Comparison of ENCODE assay signal across 1 cellular context in genomic region chr11:12764187-12764914, GRCh38.
A peak's percentile ranks its signal among the peaks of the same experiment; 100 is the strongest.
TF ChIP-seq lines count a peak whose summit lies in the region.

No MANE protein-coding gene starts in this region.

TF ChIP-seq in K562, 482 proteins besides CTCF, POLR2A, EP300 and RAD21 (continued from another document and continues in another):
- TF ChIP-seq ATF3 (IDR thresholded peaks at IDR 0.05): no peak
- no peak for TF ChIP-seq ATF3 (CRISPR knock-in tag; conservative IDR thresholded peaks at IDR 0.05)
- TF ChIP-seq DPF2 (IDR thresholded peaks at IDR 0.05): peak; percentile 58; the same call in 1 of the 2 replicates
- TF ChIP-seq CBFA2T3 (IDR thresholded peaks at IDR 0.05): peak; percentile 89
- no peak for TF ChIP-seq KLF6 (CRISPR knock-in tag; IDR thresholded peaks at IDR 0.05; ENCODE audit: borderline replicate concordance)
- TF ChIP-seq ZNF174 (CRISPR knock-in tag; IDR thresholded peaks at IDR 0.05): no peak
- no peak for TF ChIP-seq ASH1L (IDR thresholded peaks at IDR 0.05; ENCODE audit: borderline replicate concordance, low read depth, partially characterized antibody)
- no peak for TF ChIP-seq PTTG1 (tag; IDR thresholded peaks at IDR 0.05; ENCODE audit: low read depth)
- TF ChIP-seq SP1 (CRISPR knock-in tag; IDR thresholded peaks at IDR 0.05): no peak
- TF ChIP-seq ZNF408 (CRISPR knock-in tag; IDR thresholded peaks at IDR 0.05; ENCODE audit: low read depth): no peak
- no peak for TF ChIP-seq ZNF511 (CRISPR knock-in tag; IDR thresholded peaks at IDR 0.05)
- TF ChIP-seq ETV5 (CRISPR knock-in tag; IDR thresholded peaks at IDR 0.05; ENCODE audit: low read depth): no peak
- no peak for TF ChIP-seq ZNF583 (CRISPR knock-in tag; IDR thresholded peaks at IDR 0.05)
- TF ChIP-seq BCOR (IDR thresholded peaks at IDR 0.05): no peak
- no peak for TF ChIP-seq NR1H2 (CRISPR knock-in tag; IDR thresholded peaks at IDR 0.05)
- TF ChIP-seq BRD9 (IDR thresholded peaks at IDR 0.05; ENCODE audit: low read depth, partially characterized antibody): no peak
- no peak for TF ChIP-seq ELK1 (CRISPR knock-in tag; IDR thresholded peaks at IDR 0.05)
- TF ChIP-seq SAFB (IDR thresholded peaks at IDR 0.05; ENCODE audit: borderline replicate concordance, low read depth, low read length): no peak
- no peak for TF ChIP-seq ZFP91 (CRISPR knock-in tag; IDR thresholded peaks at IDR 0.05)
- no peak for TF ChIP-seq ZEB2 (IDR thresholded peaks at IDR 0.05)
- no peak for TF ChIP-seq E2F1 (CRISPR knock-in tag; IDR thresholded peaks at IDR 0.05)
- TF ChIP-seq RCOR1 (IDR thresholded peaks at IDR 0.05; ENCODE audit: borderline replicate concordance in 1 of 2, low read depth in 2 of 2, low read length in 2 of 2): peak in 1 of 2 experiments; percentile 35; a peak in 1 of 4 replicates
- no peak for TF ChIP-seq VEZF1 (CRISPR knock-in tag; IDR thresholded peaks at IDR 0.05)
- no peak for TF ChIP-seq POLR2H (tag; IDR thresholded peaks at IDR 0.05; ENCODE audit: low read depth)
- TF ChIP-seq NR2F6 (CRISPR knock-in tag; IDR thresholded peaks at IDR 0.05): no peak
- peak; percentile 73 for TF ChIP-seq ARID1B (IDR thresholded peaks at IDR 0.05)
- no peak for TF ChIP-seq FOS (IDR thresholded peaks at IDR 0.05; ENCODE audit: extremely low read depth, insufficient read length)
- no peak for TF ChIP-seq ZNF740 (CRISPR knock-in tag; IDR thresholded peaks at IDR 0.05)
- TF ChIP-seq ZNF740 (tag; IDR thresholded peaks at IDR 0.05): no peak
- no peak for TF ChIP-seq CBX5 (IDR thresholded peaks at IDR 0.05; ENCODE audit: borderline replicate concordance, low read depth)
- 0 out of 2 replicates have a peak, but pooled peaks have one; percentile 17 for TF ChIP-seq ZNF436 (CRISPR knock-in tag; IDR thresholded peaks at IDR 0.05)
- TF ChIP-seq SRSF9 (IDR thresholded peaks at IDR 0.05; ENCODE audit: borderline replicate concordance, low read depth, low read length): no peak
- TF ChIP-seq ZNF668 (CRISPR knock-in tag; IDR thresholded peaks at IDR 0.05): no peak
- TF ChIP-seq NCOR1 (IDR thresholded peaks at IDR 0.05): peak; percentile 63
- no peak for TF ChIP-seq ZNF655 (CRISPR knock-in tag; IDR thresholded peaks at IDR 0.05)
- no peak for TF ChIP-seq RREB1 (CRISPR knock-in tag; IDR thresholded peaks at IDR 0.05)
- no peak for TF ChIP-seq TSHZ1 (CRISPR knock-in tag; IDR thresholded peaks at IDR 0.05)
- no peak for TF ChIP-seq BRF1 (IDR thresholded peaks at IDR 0.05; ENCODE audit: borderline replicate concordance, extremely low read depth, insufficient read length)
